Comparison of ENCODE assay signal across 27 cellular contexts in the genomic region with DNA sequence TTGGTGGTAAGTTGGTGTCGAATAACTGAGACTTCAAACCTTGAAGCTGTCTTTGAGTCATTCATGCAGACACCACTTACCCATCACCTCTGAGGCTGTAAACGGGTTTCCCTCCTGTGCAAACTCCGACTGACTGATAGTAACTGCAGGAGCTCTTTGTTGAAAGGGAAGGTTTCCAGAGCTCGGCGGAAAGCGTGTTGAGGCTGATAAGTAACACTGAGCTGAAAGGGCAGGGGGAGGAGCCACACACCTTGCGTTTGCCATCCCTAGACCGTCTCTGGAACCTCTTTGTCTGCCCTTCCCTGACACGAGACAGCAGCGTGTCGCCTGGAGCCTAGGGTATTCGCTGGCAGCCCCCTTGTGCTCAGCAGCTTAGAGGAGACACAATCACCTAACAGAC.
DNase-seq lines count a peak whose midpoint lies in the region; ATAC-seq, FAIRE-seq and TF ChIP-seq lines count a peak whose summit lies in the region.
"Had no signal": no experiment of that assay in that cellular context is flagged by ENCODE, and none has a peak within 500 bp of the region (broad histone marks: within the 10 kb centered on the region; RNA-seq: fewer than 3 reads in every experiment).

No MANE protein-coding gene starts in this region.

- no peak overlapping the region for H3K4me2 ChIP-seq in GM12878 (ENCODE audit: control insufficient read depth, insufficient read depth)
- H3K4me2 ChIP-seq in neural cell (ENCODE audit: low read length): no peak overlapping the region
- H3K4me2 ChIP-seq: A549 had no signal

- no peaks in the 10 kb centered on the region for H3K36me3 Mint-ChIP-seq in type B pancreatic cell
- H3K36me3 Mint-ChIP-seq: activated naive CD4-positive, alpha-beta T cell treated with anti-CD3 and anti-CD28 coated beads, Interleukin-2, amount 50 U/mL, for 72 hours had no signal

- TF ChIP-seq EP300 in GM12878 (IDR thresholded peaks at IDR 0.05; ENCODE audit: borderline replicate concordance in 1 of 2, control insufficient read depth in 1 of 2, low read depth in 2 of 2, low read length in 2 of 2): no peak
- TF ChIP-seq EP300 in neural cell (conservative IDR thresholded peaks at IDR 0.05; ENCODE audit: poor library complexity, severe bottlenecking): no peak

- H3K4me1 ChIP-seq in GM12878 (ENCODE audit: control insufficient read depth, insufficient read depth, low read length): peaks cover 8% of the 10 kb centered on the region
- H3K4me1 ChIP-seq: A549, breast epithelium, thyroid gland had no signal

- DNase-seq in NCI-H748 (lab: John Stamatoyannopoulos, UW; ENCODE audit: unreplicated experiment) (peak; percentile 31), NCI-H748 treated with DMSO at 0.1 percent for 48 hours (lab: John Stamatoyannopoulos, UW) (no peak), GM12878 (ENCODE audit: low read depth, low spot score) (no peak), type B pancreatic cell (ENCODE audit: extremely low spot score, unreplicated experiment) (no peak), middle frontal gyrus (ENCODE audit: extremely low spot score, low spot score) (no peak), NCI-H187 treated with DMSO at 0.1 percent for 48 hours (lab: John Stamatoyannopoulos, UW) (no peak)
- DNase-seq: activated CD4-positive, alpha-beta memory T cell treated with anti-CD3 and anti-CD28 coated beads, Interleukin-2, amount 10 ng/mL, durations not matched to agents 7 days and 5 days; activated CD8-positive, alpha-beta memory T cell treated with anti-CD3 and anti-CD28 coated beads, Interleukin-2, amount 50 U/mL, for 48 hours; AML-193; CD4-positive, alpha-beta T cell; DMS 273 treated with DMSO at 0.1 percent for 48 hours; effector CD8-positive, alpha-beta T cell; glutamatergic neuron; NCI-H187; NCI-H2227 treated with DMSO at 0.1 percent for 48 hours; NCI-H774; stimulated activated naive CD8-positive, alpha-beta T cell treated with anti-CD3 and anti-CD28 coated beads, Interleukin-15, amount 100 ng/mL, for 72 hours; thyroid gland had no signal

- 6% methylated on average over 12 of the region's 12 CpGs for WGBS in GM12878 (ENCODE audit: insufficient coverage, insufficient replicate concordance, low lambda C conversion rate, missing lambda C conversion rate)

- POLR2A ChIA-PET in GM12878 (lab: Charles Lee): no interaction called here

- H4K20me1 ChIP-seq in GM12878 (ENCODE audit: control insufficient read depth, insufficient read depth) (no peaks in the 10 kb centered on the region), neural cell (ENCODE audit: insufficient read depth) (no peaks in the 10 kb centered on the region)

- RAD21 ChIA-PET in GM12878 (lab: Charles Lee; ENCODE audit: unreplicated experiment): interaction anchor here (1.1 kb wide), 1 partner anchor 59 kb away, joined by 3 read pairs; no protein-coding TSS in a partner anchor

- CTCF ChIA-PET in GM12878 (lab: Yijun Ruan, JAX): interaction anchor here (1.4 kb wide), 1 partner anchor 59 kb away, joined by 6 read pairs; no protein-coding TSS in a partner anchor

- H3K4me1 Mint-ChIP-seq in type B pancreatic cell (ENCODE audit: unreplicated experiment): peaks cover 6% of the 10 kb centered on the region
- H3K4me1 Mint-ChIP-seq: activated CD4-positive, alpha-beta memory T cell treated with anti-CD3 and anti-CD28 coated beads, Interleukin-2, amount 10 ng/mL, durations not matched to agents 7 days and 5 days had no signal

- in situ Hi-C loops in GM12878 (cut with MboI): no loop called here

- no peaks in the 10 kb centered on the region for H3K9me2 ChIP-seq in neural cell (ENCODE audit: insufficient read depth, low read length)

- H3K79me2 ChIP-seq in GM12878 (ENCODE audit: control insufficient read depth, insufficient read depth, low read length) (no peaks in the 10 kb centered on the region), neural cell (replicated peaks; ENCODE audit: insufficient read depth, low read length) (no peaks in the 10 kb centered on the region)

- H3K4me3 ChIP-seq in GM12878 (no peak overlapping the region), neural cell (ENCODE audit: low read length) (no peak overlapping the region)
- H3K4me3 ChIP-seq: A549, breast epithelium, lung, thyroid gland had no signal

- H3K9me3 ChIP-seq in GM12878 (replicated peaks; ENCODE audit: control insufficient read depth, insufficient read depth, low read length): no peaks in the 10 kb centered on the region; the same call in 2 of the 3 replicates
- no peaks in the 10 kb centered on the region for H3K9me3 ChIP-seq in neural cell (ENCODE audit: low read length)
- H3K9me3 ChIP-seq: A549, breast epithelium, thyroid gland had no signal

- H3K27ac ChIP-seq in GM12878 (ENCODE audit: control insufficient read depth, insufficient read depth): no peak overlapping the region
- H3K27ac ChIP-seq in neural cell (ENCODE audit: low read length): peak overlapping the region; percentile 28
- H3K27ac ChIP-seq: A549, breast epithelium, thyroid gland had no signal

- no peak for FAIRE-seq in GM12878 (lab: Jason Lieb, UNC)
- FAIRE-seq: A549, colon had no signal

- no peak overlapping the region for H3K4me3 Mint-ChIP-seq in type B pancreatic cell
- H3K4me3 Mint-ChIP-seq: activated CD4-positive, alpha-beta memory T cell treated with anti-CD3 and anti-CD28 coated beads, Interleukin-2, amount 10 ng/mL, durations not matched to agents 7 days and 5 days; CD4-positive, alpha-beta T cell; stimulated activated naive CD8-positive, alpha-beta T cell treated with anti-CD3 and anti-CD28 coated beads, Interleukin-15, amount 100 ng/mL, for 72 hours; T-helper 1 cell treated with Interleukin-12 subunit alpha and Interleukin-12 subunit beta and Interleukin-4 antibody, amounts not matched to agents 30 μg/mL and 1 μg/mL, for 36 hours had no signal

- TF ChIP-seq CTCF in GM12878 (IDR thresholded peaks at IDR 0.05 in 2 of 3, conservative IDR thresholded peaks at IDR 0.05 in 1 of 3; ENCODE audit: control insufficient read depth in 2 of 3, extremely low read depth in 1 of 3, insufficient read depth in 1 of 3, low read depth in 3 of 3, low read length in 3 of 3) (no peak), neural cell (IDR thresholded peaks at IDR 0.05; ENCODE audit: poor library complexity, severe bottlenecking) (no peak), type B pancreatic cell (conservative IDR thresholded peaks at IDR 0.05) (no peak)

- no peak for TF ChIP-seq POLR2A in GM12878 (IDR thresholded peaks at IDR 0.05; ENCODE audit: low read depth, low read length)

- no peaks in the 10 kb centered on the region for H3K9me3 Mint-ChIP-seq in type B pancreatic cell
- H3K9me3 Mint-ChIP-seq: activated naive CD4-positive, alpha-beta T cell treated with anti-CD3 and anti-CD28 coated beads, Interleukin-2, amount 50 U/mL, for 72 hours; CD4-positive, alpha-beta T cell; stimulated activated naive CD8-positive, alpha-beta T cell treated with anti-CD3 and anti-CD28 coated beads, Interleukin-15, amount 100 ng/mL, for 72 hours; T-helper 1 cell treated with Interleukin-12 subunit alpha and Interleukin-12 subunit beta and Interleukin-4 antibody, amounts not matched to agents 30 μg/mL and 1 μg/mL, for 36 hours had no signal

- H3K27ac Mint-ChIP-seq in type B pancreatic cell: peak overlapping the region; percentile 26
- H3K27ac Mint-ChIP-seq: activated CD4-positive, alpha-beta memory T cell treated with anti-CD3 and anti-CD28 coated beads, Interleukin-2, amount 10 ng/mL, durations not matched to agents 7 days and 5 days; activated naive CD4-positive, alpha-beta T cell treated with anti-CD3 and anti-CD28 coated beads, Interleukin-2, amount 50 U/mL, for 72 hours; CD4-positive, alpha-beta T cell; stimulated activated naive CD8-positive, alpha-beta T cell treated with anti-CD3 and anti-CD28 coated beads, Interleukin-15, amount 100 ng/mL, for 72 hours; T-helper 1 cell treated with Interleukin-12 subunit alpha and Interleukin-12 subunit beta and Interleukin-4 antibody, amounts not matched to agents 30 μg/mL and 1 μg/mL, for 36 hours had no signal

- no TSS peak for BruUV-seq in GM12878 (replicated peaks; lab: Mats Ljungman, UMichigan)

- no peaks in the 10 kb centered on the region for H3K27me3 ChIP-seq in GM12878 (replicated peaks in 1 of 2; ENCODE audit: control insufficient read depth in 2 of 2, insufficient read depth in 2 of 2, low read length in 1 of 2)
- no peaks in the 10 kb centered on the region for H3K27me3 ChIP-seq in neural cell (ENCODE audit: insufficient read depth, low read depth, low read length)
- H3K27me3 ChIP-seq: thyroid gland had no signal

- ATAC-seq in GM12878 (peak; percentile 13), GM21367 (IDR thresholded peaks at IDR 0.05; ENCODE audit: unreplicated experiment) (no peak)
- ATAC-seq: activated CD4-positive, CD25-positive, alpha-beta regulatory T cell treated with anti-CD3 and anti-CD28 coated beads, Interleukin-2, amount 50 U/mL, for 24 hours; activated naive CD4-positive, alpha-beta T cell treated with anti-CD3 and anti-CD28 coated beads, Interleukin-2, amount 50 U/mL, for 72 hours; stimulated activated naive CD8-positive, alpha-beta T cell treated with anti-CD3 and anti-CD28 coated beads, Interleukin-15, amount 100 ng/mL, for 72 hours had no signal

- no peaks in the 10 kb centered on the region for H3F3A ChIP-seq in neural cell (ENCODE audit: insufficient read depth, low read length, poor library complexity, severe bottlenecking)

- intact Hi-C loops in GM12878 (cut with micrococcal nuclease; ENCODE audit: unreplicated experiment): loop anchor here (5.0 to 10.0 kb wide), 3 partner anchors 43 to 426 kb away; a partner anchor contains a TSS

- SMC1A ChIA-PET in GM12878 (lab: Charles Lee; ENCODE audit: uncharacterized antibody, unreplicated experiment): no interaction called here

- H3K36me3 ChIP-seq in GM12878 (ENCODE audit: control insufficient read depth in 2 of 2, insufficient read depth in 2 of 2, low read length in 1 of 2) (no peaks in the 10 kb centered on the region), neural cell (ENCODE audit: insufficient read depth, low read length) (no peaks in the 10 kb centered on the region)
- H3K36me3 ChIP-seq: breast epithelium, thyroid gland had no signal

- no peak for TF ChIP-seq RAD21 in GM12878 (IDR thresholded peaks at IDR 0.05; ENCODE audit: insufficient read depth, low read depth, low read length)
- TF ChIP-seq RAD21 in neural cell (conservative IDR thresholded peaks at IDR 0.05): no peak

- H3K9ac ChIP-seq in GM12878 (ENCODE audit: control insufficient read depth, insufficient read depth, low read length) (no peak overlapping the region), neural cell (ENCODE audit: low read length) (no peak overlapping the region)

- peaks cover 39% of the 10 kb centered on the region for H3K27me3 Mint-ChIP-seq in type B pancreatic cell

- no peak overlapping the region for H2AFZ ChIP-seq in GM12878 (ENCODE audit: control insufficient read depth, low read depth, low read length)
- H2AFZ ChIP-seq in neural cell (ENCODE audit: low read depth, low read length): no peak overlapping the region

TF ChIP-seq in neural cell, 6 proteins besides CTCF, POLR2A, EP300 and RAD21:
- TF ChIP-seq SMC3 (conservative IDR thresholded peaks at IDR 0.05; ENCODE audit: poor library complexity): no peak
- peak; percentile 12 for TF ChIP-seq POLR2AphosphoS5 (IDR thresholded peaks at IDR 0.05)
